Comparison of ENCODE assay signal across 8 cellular contexts in genomic region chr22:21001601-21002325, GRCh38. TPM values are rescaled to one million over a fixed set of nuclear protein-coding genes. Genes with fewer than 3 reads are reported as not detected.
A peak's percentile ranks its signal among the peaks of the same experiment; 100 is the strongest.
DNase-seq lines count a peak whose midpoint lies in the region; ATAC-seq and TF ChIP-seq lines count a peak whose summit lies in the region.

A gene with protein sequence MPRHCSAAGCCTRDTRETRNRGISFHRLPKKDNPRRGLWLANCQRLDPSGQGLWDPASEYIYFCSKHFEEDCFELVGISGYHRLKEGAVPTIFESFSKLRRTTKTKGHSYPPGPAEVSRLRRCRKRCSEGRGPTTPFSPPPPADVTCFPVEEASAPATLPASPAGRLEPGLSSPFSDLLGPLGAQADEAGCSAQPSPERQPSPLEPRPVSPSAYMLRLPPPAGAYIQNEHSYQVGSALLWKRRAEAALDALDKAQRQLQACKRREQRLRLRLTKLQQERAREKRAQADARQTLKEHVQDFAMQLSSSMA (minus strand): TSS chr22:21002118. CDS start chr22:21001911, 207 bp downstream.

- H3K27me3 Mint-ChIP-seq in T-cell, result no peaks in the 10 kb centered on the region

- peak within 1 kb of the TSS; percentile 64 to 89 (median 76) for H3K4me3 ChIP-seq in transverse colon

- WGBS in adipose tissue, 3 donors, result 0 to 1% (median 0%) methylated on average over 79 to 83 of the region's 83 CpGs
- WGBS in transverse colon (ENCODE audit: low coverage in 1 of 2), 2 donors, result 1% methylated on average over 23 of the region's 83 CpGs; no CpG with 5 or more reads in 1 of the 2 donors

- peaks cover 23 to 36% (median 29%) of the 10 kb centered on the region in 4 donors for H3K4me1 ChIP-seq in transverse colon

- no peaks in the 10 kb centered on the region for H3K27me3 ChIP-seq in transverse colon

- ATAC-seq in HG02870 (IDR thresholded peaks at IDR 0.05; ENCODE audit: unreplicated experiment) (peak; percentile 78), T-cell (replicated peaks in 1 of 4) (peak; percentile 91 to 93 (median 92))

- POLR2A ChIA-PET in T-cell (lab: Charles Lee), result interaction anchor here (0.5 to 0.7 kb wide), 2 partner anchors 54 to 449 kb away, joined by 3 read pairs; no protein-coding TSS in a partner anchor

- intact Hi-C loops in cardiac septum (cut with DNase I) (loop anchor here (1.0 to 5.0 kb wide), 3 partner anchors 19 to 143 kb away; partner anchors contain the start of genes CRKL, LZTR1 and PI4KA), transverse colon (cut with DNase I; ENCODE audit: low total_unique reads) (loop anchor here (5.0 kb wide), 1 partner anchor 279 kb away; no protein-coding TSS in a partner anchor)

- no peaks in the 10 kb centered on the region for H3K36me3 Mint-ChIP-seq in T-cell

- H3K4me1 Mint-ChIP-seq in T-cell, result peaks cover 39 to 43% (median 43%) of the 10 kb centered on the region in 3 donors

- no peaks in the 10 kb centered on the region for H3K9me3 ChIP-seq in transverse colon

- TF ChIP-seq CTCF in GM13977 (IDR thresholded peaks at IDR 0.05; ENCODE audit: extremely low read depth, insufficient read depth, missing control alignments) (no peak), transverse colon (IDR thresholded peaks at IDR 0.05) (no peak)

- H3K27ac ChIP-seq in adipose tissue (ENCODE audit: low read depth, low read length), result peak within 1 kb of the TSS; percentile 84
- peak within 1 kb of the TSS; percentile 93 to 99 (median 99) for H3K27ac ChIP-seq in transverse colon

- TF ChIP-seq EP300 in transverse colon (IDR thresholded peaks at IDR 0.05; ENCODE audit: low read depth), result peak; percentile 18

- peak within 1 kb of the TSS; percentile 98 to 100 for H3K27ac Mint-ChIP-seq in T-cell

- DNase-seq in GM13977 (ENCODE audit: low spot score) (peak; percentile 94), NCI-H146 (lab: John Stamatoyannopoulos, UW) (peak; percentile 92), T-cell (peak; percentile 94 to 99 (median 97)), cardiac septum (ENCODE audit: low spot score) (peak; percentile 97), pons (ENCODE audit: low spot score) (peak; percentile 93), transverse colon (peak; percentile 97)

- in situ Hi-C loops in GM13977 (cut with MboI; ENCODE audit: low pct_unique_long_range_greater_than_20kb, low sequenced_read_pairs, unreplicated experiment) (no loop called here), transverse colon (cut with MboI; ENCODE audit: low pct_ligation_motif_present in 1 of 4, low pct_unique_long_range_greater_than_20kb in 1 of 4, low sequenced_read_pairs in 3 of 4) (no loop called here)

- H3K9me3 Mint-ChIP-seq in T-cell, result no peaks in the 10 kb centered on the region

- peaks cover 0 to 8% (median 2%) of the 10 kb centered on the region in 4 donors for H3K36me3 ChIP-seq in transverse colon

- peak; percentile 94 for TF ChIP-seq POLR2A in transverse colon (IDR thresholded peaks at IDR 0.05)

- CTCF ChIA-PET in T-cell (lab: Charles Lee), result interaction anchor here in 1 of 2 donors (0.6 to 1.2 kb wide), 2 partner anchors 11 to 644 kb away, joined by 3 to 5 read pairs; no protein-coding TSS in a partner anchor

- H3K4me3 Mint-ChIP-seq in T-cell, result peak within 1 kb of the TSS; percentile 94 to 96 (median 95)

RNA-seq across cellular contexts. Expression of the gene that starts here (rescaled TPM):
- total RNA-seq in T-cell, result 10 to 100 TPM; 46.4 to 61.1 (median 56.8) TPM
- polyA plus RNA-seq in adipose tissue, result 10 to 100 TPM; 19.4 to 25.4 (median 24.4) TPM
- 18.2 TPM for total RNA-seq in cardiac septum
- total RNA-seq in transverse colon, result 10 to 100 TPM; 27.0 to 51.5 (median 32.7) TPM

Comparison
In these comparisons a context has a peak if more than half of its experiments do, and no peak if none do; other contexts are left out.
1. Peak in every context shown above with its lines: DNase-seq, ATAC-seq, H3K4me3 ChIP-seq and H3K27ac ChIP-seq.